9 cellular contexts compared by ENCODE assay signal in genomic region chr19:51572415-51572814, GRCh38. TPM values are rescaled to one million over a fixed set of nuclear protein-coding genes. Genes with fewer than 3 reads are reported as not detected.
DNase-seq lines count a peak whose midpoint lies in the region; ATAC-seq and TF ChIP-seq lines count a peak whose summit lies in the region.
"Had no signal": no experiment of that assay in that cellular context is flagged by ENCODE, and none has a peak within 500 bp of the region (broad histone marks: within the 10 kb centered on the region; RNA-seq: fewer than 3 reads in every experiment).

No MANE protein-coding gene starts in this region.

- no peaks in the 10 kb centered on the region for H4K20me1 ChIP-seq in BLaER1 treated with 17β-estradiol and CSF1 and Interleukin-3, amounts not matched to agents 10 nM and 100 nM

- no peak overlapping the region for H3K18ac ChIP-seq in mesendoderm (ENCODE audit: low read length)

- H3K27me3 ChIP-seq in BLaER1 treated with 17β-estradiol and CSF1 and Interleukin-3, amounts not matched to agents 10 nM and 100 nM = no peaks in the 10 kb centered on the region; a peak in 1 of 22 replicates
- H3K27me3 ChIP-seq in HUES64 (ENCODE audit: insufficient read depth, low read length) (peaks cover 21% of the 10 kb centered on the region), mesendoderm (ENCODE audit: insufficient read depth, low read length, poor library complexity) (no peaks in the 10 kb centered on the region)

- no peaks in the 10 kb centered on the region for H3K9me3 Mint-ChIP-seq in mesothelial cell of epicardium

- H2BK120ac ChIP-seq in mesendoderm (ENCODE audit: low read depth, low read length) = no peak overlapping the region

- H2AK5ac ChIP-seq in mesendoderm (ENCODE audit: low read length) = no peak overlapping the region

- H4K8ac ChIP-seq in mesendoderm (ENCODE audit: low read depth, low read length) = no peak overlapping the region

- H3K79me1 ChIP-seq in mesendoderm (ENCODE audit: low read length) = peaks cover 5% of the 10 kb centered on the region

- H3K23ac ChIP-seq in mesendoderm (ENCODE audit: low read length) = no peak overlapping the region

- peaks cover 6 to 21% (median 13%) of the 10 kb centered on the region in 10 experiments; a peak in 17 of 20 replicates for H3K4me1 ChIP-seq in BLaER1 treated with 17β-estradiol and CSF1 and Interleukin-3, amounts not matched to agents 10 nM and 100 nM
- no peaks in the 10 kb centered on the region for H3K4me1 ChIP-seq in HUES64 (ENCODE audit: insufficient read depth, low read length)
- H3K4me1 ChIP-seq in mesendoderm (ENCODE audit: control insufficient read depth, low read depth, low read length) = peaks cover 2% of the 10 kb centered on the region

- TF ChIP-seq CTCF in astrocyte of the spinal cord (IDR thresholded peaks at IDR 0.05; ENCODE audit: low read depth, low read length) (no peak), mesothelial cell of epicardium (IDR thresholded peaks at IDR 0.05; ENCODE audit: unreplicated experiment) (no peak), GM10266 (IDR thresholded peaks at IDR 0.05; ENCODE audit: control insufficient read depth, insufficient read depth, low read depth, missing control alignments) (no peak)

- in situ Hi-C loops in astrocyte of the spinal cord (cut with HindIII; ENCODE audit: low sequenced_read_pairs) = no loop called here

- H3K27me3 Mint-ChIP-seq in mesothelial cell of epicardium (ENCODE audit: low read depth) = peaks cover 5% of the 10 kb centered on the region

- H3K56ac ChIP-seq in mesendoderm (ENCODE audit: low read length) = no peak overlapping the region

- H3K4me3 Mint-ChIP-seq in mesothelial cell of epicardium = peak overlapping the region; percentile 89

- H4K5ac ChIP-seq in mesendoderm (ENCODE audit: low read length) = no peak overlapping the region

- H2BK5ac ChIP-seq in mesendoderm (ENCODE audit: low read length) = no peak overlapping the region

- no peak overlapping the region for H3K27ac ChIP-seq in BLaER1 treated with 17β-estradiol and CSF1 and Interleukin-3, amounts not matched to agents 10 nM and 100 nM
- H3K27ac ChIP-seq in HUES64 (ENCODE audit: low read depth, low read length) (no peak overlapping the region), mesendoderm (ENCODE audit: low read depth, low read length) (no peak overlapping the region)

- H3K4me1 Mint-ChIP-seq in mesothelial cell of epicardium = peaks cover 12% of the 10 kb centered on the region

- peaks cover 2% of the 10 kb centered on the region for H3K79me2 ChIP-seq in mesendoderm (ENCODE audit: control insufficient read depth, insufficient read depth, low read length)

- H2BK15ac ChIP-seq in mesendoderm (replicated peaks; ENCODE audit: low read depth) = no peak overlapping the region

- peaks cover 0 to 30% (median 12%) of the 10 kb centered on the region in 11 experiments; a peak in 14 of 22 replicates for H3K36me3 ChIP-seq in BLaER1 treated with 17β-estradiol and CSF1 and Interleukin-3, amounts not matched to agents 10 nM and 100 nM
- H3K36me3 ChIP-seq in HUES64 (ENCODE audit: insufficient read depth, low read length) (peaks cover 29% of the 10 kb centered on the region), mesendoderm (ENCODE audit: control insufficient read depth, insufficient read depth, low read length) (no peaks in the 10 kb centered on the region)

- no peak overlapping the region for H3K4ac ChIP-seq in mesendoderm (ENCODE audit: low read depth, low read length)

- 82% methylated on average over 3 of the region's 3 CpGs for WGBS in HUES64
- WGBS in mesendoderm (ENCODE audit: extremely low coverage, insufficient coverage, low lambda C conversion rate) = no CpG with 5 or more reads among the region's 3 CpGs

- DNase-seq in astrocyte of the spinal cord (ENCODE audit: low read depth, low spot score) = no peak
- no peak for DNase-seq in mesothelial cell of epicardium (ENCODE audit: low spot score in 2 of 2, unreplicated experiment in 2 of 2)
- DNase-seq in NCI-H2171 (lab: John Stamatoyannopoulos, UW) = no peak
- no peak for DNase-seq in mesendoderm
- no peak for DNase-seq in GM10266 (ENCODE audit: extremely low spot score)

- peaks cover 0 to 4% (median 0%) of the 10 kb centered on the region in 11 experiments; a peak in 3 of 22 replicates for H3K9me3 ChIP-seq in BLaER1 treated with 17β-estradiol and CSF1 and Interleukin-3, amounts not matched to agents 10 nM and 100 nM (replicated peaks in 1 of 11)
- no peaks in the 10 kb centered on the region for H3K9me3 ChIP-seq in HUES64 (ENCODE audit: insufficient read depth, low read depth, low read length)

- no peak for ATAC-seq in GM18907 (IDR thresholded peaks at IDR 0.05; ENCODE audit: unreplicated experiment)

- H3K4me3 ChIP-seq in BLaER1 treated with 17β-estradiol and CSF1 and Interleukin-3, amounts not matched to agents 10 nM and 100 nM = peak overlapping the region in 8 of 10 experiments; percentile 57 to 73 (median 66); a peak in 14 of 20 replicates
- H3K4me3 ChIP-seq in HUES64 (ENCODE audit: low read length) (peak overlapping the region; percentile 75; the same call in 1 of the 2 replicates), astrocyte of the spinal cord (ENCODE audit: low read depth, low read length) (peak overlapping the region; percentile 88), mesendoderm (ENCODE audit: low read length) (no peak overlapping the region)

- no peak overlapping the region for H3K9ac ChIP-seq in BLaER1 treated with 17β-estradiol and CSF1 and Interleukin-3, amounts not matched to agents 10 nM and 100 nM
- H3K9ac ChIP-seq in HUES64 (ENCODE audit: low read depth, low read length) (no peak overlapping the region), mesendoderm (ENCODE audit: low read length) (no peak overlapping the region)

- H3K27ac Mint-ChIP-seq in mesothelial cell of epicardium = no peak overlapping the region

- H3K4me2 ChIP-seq in BLaER1 treated with 17β-estradiol and CSF1 and Interleukin-3, amounts not matched to agents 10 nM and 100 nM = peak overlapping the region; percentile 70 to 91 (median 78)
- H3K4me2 ChIP-seq in mesendoderm (ENCODE audit: low read length) = no peak overlapping the region

- peaks cover 19% of the 10 kb centered on the region for H3K36me3 Mint-ChIP-seq in mesothelial cell of epicardium

RNA-seq across cellular contexts. Expression of gene ZNF175, which starts 1.3 kb away (rescaled TPM):
- polyA plus RNA-seq in HUES64 (2013, experiment 1 of 2) = 4.3 TPM
- polyA plus RNA-seq in HUES64 (2013, experiment 2 of 2) = 5.5 TPM
- 12.2 to 15.2 TPM (median 13.5 TPM) in 3 replicates for total RNA-seq in mesothelial cell of epicardium
- 3.4 TPM for polyA plus RNA-seq in mesendoderm (2013, experiment 1 of 2)
- 3.2 TPM for polyA plus RNA-seq in mesendoderm (2013, experiment 2 of 2)

RNA-seq across cellular contexts. Expression of gene SIGLEC6, which starts 40.9 kb away (rescaled TPM):
- polyA plus RNA-seq in HUES64 (2013, experiment 1 of 2) = 0.45 TPM
- not detected for polyA plus RNA-seq in HUES64 (2013, experiment 2 of 2)
- not detected in 3 replicates for total RNA-seq in mesothelial cell of epicardium
- 0.15 TPM for polyA plus RNA-seq in mesendoderm (2013, experiment 1 of 2)
- 0.13 TPM for polyA plus RNA-seq in mesendoderm (2013, experiment 2 of 2)
- total RNA-seq: LHCN-M2 had no signal

RNA-seq across cellular contexts. Expression of gene SIGLEC5, which starts 57.8 kb away (rescaled TPM):
- polyA plus RNA-seq in HUES64 (2013, experiment 1 of 2) = not detected
- not detected for polyA plus RNA-seq in HUES64 (2013, experiment 2 of 2)
- not detected in 3 replicates for total RNA-seq in mesothelial cell of epicardium
- polyA plus RNA-seq in mesendoderm (2013, experiment 1 of 2) = not detected
- not detected for polyA plus RNA-seq in mesendoderm (2013, experiment 2 of 2)
- total RNA-seq: LHCN-M2 had no signal
